15 cellular contexts compared by ENCODE assay signal in genomic region chr2:43593241-43593640, GRCh38. TPM values are rescaled to one million over a fixed set of nuclear protein-coding genes. Genes with fewer than 3 reads are reported as not detected.
A peak's percentile ranks its signal among the peaks of the same experiment; 100 is the strongest.
DNase-seq lines count a peak whose midpoint lies in the region; ATAC-seq and TF ChIP-seq lines count a peak whose summit lies in the region.
"Had no signal": no experiment of that assay in that cellular context is flagged by ENCODE, and none has a peak within 500 bp of the region (broad histone marks: within the 10 kb centered on the region; RNA-seq: fewer than 3 reads in every experiment).

No MANE protein-coding gene starts in this region.

- peak overlapping the region; percentile 32 for H3K4me3 Mint-ChIP-seq in activated T-helper 17 cell treated with anti-CD3 and anti-CD28 coated beads, Interleukin-2, amount 50 U/mL, for 72 hours
- H3K4me3 Mint-ChIP-seq in nephron = peak overlapping the region; percentile 67 to 74 (median 69)
- H3K4me3 Mint-ChIP-seq: activated naive CD8-positive, alpha-beta T cell treated with anti-CD3 and anti-CD28 coated beads, Interleukin-2, amount 10 ng/mL, durations not matched to agents 7 days and 5 days had no signal

- no peak for TF ChIP-seq CTCF in nephron (IDR thresholded peaks at IDR 0.05; ENCODE audit: unreplicated experiment in 3 of 3)

- peaks cover 3% of the 10 kb centered on the region for H3K27me3 Mint-ChIP-seq in activated T-helper 17 cell treated with anti-CD3 and anti-CD28 coated beads, Interleukin-2, amount 50 U/mL, for 72 hours
- H3K27me3 Mint-ChIP-seq in nephron (ENCODE audit: low read depth) = no peaks in the 10 kb centered on the region
- H3K27me3 Mint-ChIP-seq: activated naive CD8-positive, alpha-beta T cell treated with anti-CD3 and anti-CD28 coated beads, Interleukin-2, amount 10 ng/mL, durations not matched to agents 7 days and 5 days had no signal

- H3K9me3 Mint-ChIP-seq in activated T-helper 17 cell treated with anti-CD3 and anti-CD28 coated beads, Interleukin-2, amount 50 U/mL, for 72 hours = no peaks in the 10 kb centered on the region
- no peaks in the 10 kb centered on the region for H3K9me3 Mint-ChIP-seq in nephron
- H3K9me3 Mint-ChIP-seq: activated naive CD8-positive, alpha-beta T cell treated with anti-CD3 and anti-CD28 coated beads, Interleukin-2, amount 10 ng/mL, durations not matched to agents 7 days and 5 days had no signal

- peaks cover 53% of the 10 kb centered on the region for H3K36me3 Mint-ChIP-seq in activated T-helper 17 cell treated with anti-CD3 and anti-CD28 coated beads, Interleukin-2, amount 50 U/mL, for 72 hours (ENCODE audit: low read depth)
- peaks cover 14% of the 10 kb centered on the region for H3K36me3 Mint-ChIP-seq in nephron (ENCODE audit: low read depth)

- DNase-seq in NCI-H345 treated with DMSO at 0.1 percent for 48 hours (lab: John Stamatoyannopoulos, UW; ENCODE audit: unreplicated experiment) (peak; percentile 4), NCI-H345 (lab: John Stamatoyannopoulos, UW) (no peak), DMS79 treated with DMSO at 0.1 percent for 48 hours (lab: John Stamatoyannopoulos, UW) (peak; percentile 98), SIG-M5 (lab: John Stamatoyannopoulos, UW) (no peak), kidney glomerular epithelial cell (lab: John Stamatoyannopoulos, UW) (no peak), superior temporal gyrus (ENCODE audit: extremely low spot score) (no peak)
- DNase-seq: activated CD4-positive, alpha-beta T cell treated with anti-CD3 and anti-CD28 coated beads for 4 hours; activated CD8-positive, alpha-beta memory T cell treated with anti-CD3 and anti-CD28 coated beads, Interleukin-2, amount 50 U/mL, for 4 hours; activated naive CD8-positive, alpha-beta T cell treated with anti-CD3 and anti-CD28 coated beads, Interleukin-2, amount 10 ng/mL, durations not matched to agents 7 days and 5 days; foreskin fibroblast; psoas muscle; stimulated activated CD4-positive, alpha-beta T cell treated with anti-CD3 and anti-CD28 coated beads, Interleukin-4, amount 100 ng/mL, for 1 hour had no signal

- H3K27ac Mint-ChIP-seq in activated T-helper 17 cell treated with anti-CD3 and anti-CD28 coated beads, Interleukin-2, amount 50 U/mL, for 72 hours = peak overlapping the region; percentile 8
- H3K27ac Mint-ChIP-seq in nephron = no peak overlapping the region
- H3K27ac Mint-ChIP-seq: activated naive CD8-positive, alpha-beta T cell treated with anti-CD3 and anti-CD28 coated beads, Interleukin-2, amount 10 ng/mL, durations not matched to agents 7 days and 5 days had no signal

- peaks cover 21% of the 10 kb centered on the region for H3K4me1 Mint-ChIP-seq in activated T-helper 17 cell treated with anti-CD3 and anti-CD28 coated beads, Interleukin-2, amount 50 U/mL, for 72 hours
- H3K4me1 Mint-ChIP-seq in nephron = peaks cover 31% of the 10 kb centered on the region

- ATAC-seq in activated T-helper 17 cell treated with anti-CD3 and anti-CD28 coated beads, Interleukin-2, amount 50 U/mL, for 72 hours (replicated peaks) = no peak
- ATAC-seq: psoas muscle had no signal

RNA-seq across cellular contexts. Expression of gene THADA, which starts 2.6 kb away (rescaled TPM):
- total RNA-seq in activated T-helper 17 cell treated with anti-CD3 and anti-CD28 coated beads, Interleukin-2, amount 50 U/mL, for 72 hours = 10 to 100 TPM; 36.3 to 36.9 TPM

RNA-seq across cellular contexts. Expression of gene PLEKHH2, which starts 43.8 kb away (rescaled TPM):
- 1 to 10 TPM; 1.3 to 2.1 TPM for total RNA-seq in activated T-helper 17 cell treated with anti-CD3 and anti-CD28 coated beads, Interleukin-2, amount 50 U/mL, for 72 hours
- total RNA-seq: lung microvascular endothelial cell had no signal

Comparison
In these comparisons a context has a peak if more than half of its experiments do, and no peak if none do; other contexts are left out.
1. DNase-seq: peak in NCI-H345 treated with DMSO at 0.1 percent for 48 hours (single experiment) and DMS79 treated with DMSO at 0.1 percent for 48 hours (single experiment); none in NCI-H345 (single experiment), SIG-M5 (single experiment), kidney glomerular epithelial cell (single experiment) and superior temporal gyrus (single experiment).